In the genomic region with DNA sequence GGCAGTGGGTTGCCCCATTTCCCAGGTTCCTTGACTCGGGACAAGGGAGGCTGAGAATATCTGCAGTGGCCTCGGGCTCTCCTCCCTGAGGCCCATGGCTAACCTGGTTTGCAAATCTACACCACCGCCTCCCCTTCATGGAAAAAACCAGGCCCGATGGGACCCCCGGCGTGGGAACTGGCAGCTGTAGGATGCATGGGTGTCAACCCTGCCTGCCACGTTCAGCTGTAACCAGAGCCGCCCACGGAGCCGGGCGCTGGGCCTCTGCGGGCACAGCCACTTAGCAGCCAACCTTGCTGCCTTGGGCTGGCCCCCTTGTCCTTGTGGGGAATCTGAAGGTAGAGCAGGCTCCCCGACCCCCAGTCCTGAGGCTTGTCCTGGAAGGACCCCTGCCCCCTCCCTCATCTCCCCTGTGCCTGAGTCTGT, we compare ENCODE assay signal across 10 cellular contexts. TPM values are rescaled to one million over a fixed set of nuclear protein-coding genes. Genes with fewer than 3 reads are reported as not detected.
DNase-seq lines count a peak whose midpoint lies in the region; ATAC-seq, FAIRE-seq and TF ChIP-seq lines count a peak whose summit lies in the region.
"Had no signal": no experiment of that assay in that cellular context is flagged by ENCODE, and none has a peak within 500 bp of the region (broad histone marks: within the 10 kb centered on the region; RNA-seq: fewer than 3 reads in every experiment).

No MANE protein-coding gene starts in this region.

- TF ChIP-seq POLR2A in heart left ventricle (IDR thresholded peaks at IDR 0.05) (no peak), GM12891 (IDR thresholded peaks at IDR 0.05; ENCODE audit: low read depth, low read length) (no peak)

- H3K9me3 ChIP-seq in DND-41 (ENCODE audit: insufficient read depth, low read length, severe bottlenecking) (no peaks in the 10 kb centered on the region), heart left ventricle (no peaks in the 10 kb centered on the region)

- H3K27ac ChIP-seq in DND-41 (ENCODE audit: low read length) (0 out of 2 replicates have a peak overlapping the region, but pooled peaks have one; percentile 72), RWPE1 (peak overlapping the region; percentile 81), heart left ventricle (peak overlapping the region in 6 of 12 donors; percentile 75 to 92 (median 88))

- no peaks in the 10 kb centered on the region for H3K9me3 Mint-ChIP-seq in activated naive CD4-positive, alpha-beta T cell treated with anti-CD3 and anti-CD28 coated beads, Interleukin-2, amount 50 U/mL, for 72 hours

- FAIRE-seq in GM12891 (lab: Jason Lieb, UNC) = no peak

- ATAC-seq in DND-41 (ENCODE audit: insufficient read depth, low read depth) (no peak), heart left ventricle (no peak), GM19455 (IDR thresholded peaks at IDR 0.05; ENCODE audit: unreplicated experiment) (no peak)
- no peak for ATAC-seq in activated naive CD4-positive, alpha-beta T cell treated with anti-CD3 and anti-CD28 coated beads, Interleukin-2, amount 50 U/mL, for 72 hours

- H3K36me3 ChIP-seq in DND-41 (ENCODE audit: insufficient read depth, low read length) (no peaks in the 10 kb centered on the region), heart left ventricle (no peaks in the 10 kb centered on the region)

- no peak overlapping the region for H3K27ac Mint-ChIP-seq in activated naive CD4-positive, alpha-beta T cell treated with anti-CD3 and anti-CD28 coated beads, Interleukin-2, amount 50 U/mL, for 72 hours

- H3K79me2 ChIP-seq in DND-41 (ENCODE audit: insufficient read depth, low read length) = peaks cover 9% of the 10 kb centered on the region; the same call in 1 of the 2 replicates

- H2AFZ ChIP-seq in DND-41 (ENCODE audit: low read depth, low read length) = no peak overlapping the region

- H4K20me1 ChIP-seq in DND-41 (ENCODE audit: insufficient read depth, low read length) = peaks cover 46% of the 10 kb centered on the region

- no peaks in the 10 kb centered on the region for H3K27me3 ChIP-seq in DND-41 (ENCODE audit: insufficient read depth, low read length, poor library complexity)
- H3K27me3 ChIP-seq in heart left ventricle = no peaks in the 10 kb centered on the region

- peak overlapping the region; percentile 92; the same call in 1 of the 2 replicates for H3K4me2 ChIP-seq in DND-41 (ENCODE audit: insufficient read depth, low read length)

- H3K36me3 Mint-ChIP-seq in activated naive CD4-positive, alpha-beta T cell treated with anti-CD3 and anti-CD28 coated beads, Interleukin-2, amount 50 U/mL, for 72 hours = no peaks in the 10 kb centered on the region

- H3K4me3 ChIP-seq in DND-41 (ENCODE audit: low read depth in 1 of 2, low read length in 2 of 2) = no peak overlapping the region
- peak overlapping the region in 5 of 12 donors; percentile 78 to 95 (median 87) for H3K4me3 ChIP-seq in heart left ventricle
- peak overlapping the region; percentile 62 for H3K4me3 ChIP-seq in skeletal muscle cell (ENCODE audit: low read depth, low read length)

- POLR2A ChIA-PET in RWPE1 (lab: Yijun Ruan, JAX; ENCODE audit: low non-redundant PET) = interaction anchor here (0.6 to 1.5 kb wide), 5 partner anchors 8 to 120 kb away, joined by 3 to 6 read pairs (median 4); no protein-coding TSS in a partner anchor

- intact Hi-C loops in heart left ventricle (cut with DNase I) = loop anchor here in 3 of 10 donors (5.0 to 10.0 kb wide), 3 partner anchors 119 to 236 kb away; no protein-coding TSS in a partner anchor

- TF ChIP-seq CTCF in DND-41 (IDR thresholded peaks at IDR 0.05; ENCODE audit: borderline replicate concordance, extremely low read depth, low read length, poor library complexity, severe bottlenecking) = no peak
- TF ChIP-seq CTCF in RWPE1 (conservative IDR thresholded peaks at IDR 0.05; ENCODE audit: low read depth) = no peak
- TF ChIP-seq CTCF in heart left ventricle (IDR thresholded peaks at IDR 0.05) = no peak

- 83 to 93% (median 88%) methylated on average over 2 to 13 of the region's 13 CpGs for WGBS in heart left ventricle, 4 donors

- no peak for DNase-seq in DND-41
- no peak for DNase-seq in RWPE1 (ENCODE audit: low spot score)
- DNase-seq in heart left ventricle = peak in 3 of 5 donors; percentile 25 to 55 (median 27)
- DNase-seq in skeletal muscle cell (ENCODE audit: low read depth) = no peak
- no peak for DNase-seq in SW480 (ENCODE audit: low spot score)
- DNase-seq in GM12891 (ENCODE audit: insufficient read length, low spot score) = no peak
- DNase-seq in activated naive CD4-positive, alpha-beta T cell treated with anti-CD3 and anti-CD28 coated beads, Interleukin-2, amount 50 U/mL, for 72 hours (ENCODE audit: low spot score in 2 of 2) = no peak
- DNase-seq: activated gamma-delta T cell treated with Interleukin-2 at 50 U/mL for 16 hours, SHP77 had no signal

- H3K9ac ChIP-seq in DND-41 (ENCODE audit: low read depth, low read length) = peak overlapping the region; percentile 73; the same call in 1 of the 2 replicates

- CTCF ChIA-PET in RWPE1 (lab: Yijun Ruan, JAX) = interaction anchor here (1.3 to 2.6 kb wide), 3 partner anchors 11 to 48 kb away, joined by 4 to 13 read pairs (median 8); no protein-coding TSS in a partner anchor

- H3K4me1 ChIP-seq in DND-41 (ENCODE audit: insufficient read depth, low read length) (peaks cover 27% of the 10 kb centered on the region), heart left ventricle (peaks cover 0 to 69% (median 42%) of the 10 kb centered on the region in 12 donors)

TF ChIP-seq in GM12891, 5 proteins besides CTCF, POLR2A, EP300 and RAD21:
- TF ChIP-seq PAX5 (IDR thresholded peaks at IDR 0.05; ENCODE audit: insufficient read depth, low read length, severe bottlenecking) (no peak), POU2F2 (IDR thresholded peaks at IDR 0.05; ENCODE audit: low read depth, low read length) (no peak), TAF1 (IDR thresholded peaks at IDR 0.05; ENCODE audit: low read depth, low read length) (no peak), POLR2AphosphoS5 (IDR thresholded peaks at IDR 0.05; ENCODE audit: low read depth, low read length) (no peak), SPI1 (IDR thresholded peaks at IDR 0.05; ENCODE audit: low read depth, low read length) (no peak)
TF ChIP-seq in GM12891: peak in this region for 0.

RNA-seq across cellular contexts. Expression of gene PWWP2B, which starts 1.6 kb away (rescaled TPM):
- 10 to 100 TPM; 10.5 to 23.5 (median 15.3) TPM for total RNA-seq in heart left ventricle
- 10 to 100 TPM; 13.8 to 19.7 TPM for polyA plus RNA-seq in heart left ventricle
- polyA plus RNA-seq in GM12891 (2012; ENCODE audit: low read depth, missing spikeins) = 0.13 TPM
- total RNA-seq in activated naive CD4-positive, alpha-beta T cell treated with anti-CD3 and anti-CD28 coated beads, Interleukin-2, amount 50 U/mL, for 72 hours = 1 to 10 TPM in 1 of 2 donors, under 1 TPM in 1; 0.64 to 4.3 TPM

Comparison
In these comparisons a context has a peak if more than half of its experiments do, and no peak if none do; other contexts are left out.
1. DNase-seq: peak in heart left ventricle (3 of 5); none in DND-41 (single experiment), RWPE1 (single experiment), skeletal muscle cell (single experiment), SW480 (single experiment), GM12891 (single experiment) and activated naive CD4-positive, alpha-beta T cell treated with anti-CD3 and anti-CD28 coated beads, Interleukin-2, amount 50 U/mL, for 72 hours (0 of 2).